ENCODE assay signal across 1 cellular context in the genomic region with DNA sequence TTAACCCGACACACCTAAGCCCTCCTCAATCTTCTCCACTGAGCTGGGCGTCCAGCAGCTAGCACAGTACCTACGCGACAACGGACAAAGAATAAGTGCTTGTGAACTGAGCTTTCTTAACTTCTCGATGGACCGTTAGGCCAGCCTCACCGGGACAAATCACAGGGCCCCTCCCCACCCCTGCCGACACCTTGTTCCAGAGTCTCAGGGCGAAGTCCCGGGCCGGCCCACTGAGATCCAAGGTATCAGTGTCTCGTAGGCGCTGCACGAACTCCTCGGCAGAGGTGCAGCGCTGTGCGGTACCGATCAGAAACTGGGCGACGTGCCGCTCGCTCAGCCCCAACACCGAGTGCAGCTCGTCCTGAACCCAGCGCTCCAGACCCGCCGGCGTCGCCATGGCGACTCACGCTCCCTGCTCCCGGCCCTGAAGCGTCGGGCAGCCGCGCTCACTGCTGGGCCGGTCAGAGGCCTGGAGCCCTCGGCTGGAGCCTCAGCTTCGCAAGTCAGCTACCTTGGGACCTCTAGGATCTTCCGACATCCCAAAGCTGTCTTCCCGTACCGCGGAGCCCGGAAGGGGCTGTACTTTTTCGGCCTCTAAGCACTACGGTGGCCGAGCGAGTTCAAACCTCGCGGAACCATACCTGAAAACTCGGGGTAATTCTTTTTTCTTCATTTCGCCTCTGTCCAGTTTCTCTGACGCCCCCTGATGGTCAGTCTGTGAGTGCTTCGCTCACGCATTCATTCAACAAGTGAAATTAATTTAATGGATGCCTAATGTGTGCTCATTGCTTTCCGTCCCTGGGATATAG.
TF ChIP-seq lines count a peak whose summit lies in the region.

A gene (minus strand): TSS at position 562 of the 809 bp plus-strand sequence. CDS start 165 bp downstream, at position 397.

TF ChIP-seq in K562, 482 proteins besides CTCF, POLR2A, EP300 and RAD21 (continued from another document and continues in another):
- TF ChIP-seq ZFPM2 (CRISPR knock-in tag; IDR thresholded peaks at IDR 0.05) (no peak), CCNT2 (IDR thresholded peaks at IDR 0.05; ENCODE audit: borderline replicate concordance, extremely low read depth, insufficient read length, low read depth, low read length) (peak; percentile 57), RFX5 (IDR thresholded peaks at IDR 0.05; ENCODE audit: low read depth, low read length) (no peak), HMG20A (CRISPR knock-in tag; conservative IDR thresholded peaks at IDR 0.05) (no peak), CBFA2T3 (IDR thresholded peaks at IDR 0.05) (no peak), HDAC2 (IDR thresholded peaks at IDR 0.05) (peak; percentile 83; the same call in 1 of the 2 replicates), EP400 (IDR thresholded peaks at IDR 0.05) (peak; percentile 72), GTF2E2 (tag; IDR thresholded peaks at IDR 0.05) (peak; percentile 62; the same call in 1 of the 2 replicates), ZNF384 (IDR thresholded peaks at IDR 0.05; ENCODE audit: low read depth, low read length) (peak; percentile 89), KDM1A (IDR thresholded peaks at IDR 0.05) (0 out of 4 replicates have a peak, but pooled peaks of 1 of the 2 experiments have one; percentile 18), COPS2 (conservative IDR thresholded peaks at IDR 0.05) (no peak), SIX5 (IDR thresholded peaks at IDR 0.05; ENCODE audit: borderline replicate concordance in 1 of 2, insufficient read depth in 1 of 2, low read depth in 1 of 2, low read length in 2 of 2) (no peak), ZNF121 (CRISPR knock-in tag; conservative IDR thresholded peaks at IDR 0.05) (peak; percentile 30; the same call in 1 of the 2 replicates), SNRNP70 (optimal IDR thresholded peaks at IDR 0.05; ENCODE audit: low read depth, low read length) (no peak), NFIC (IDR thresholded peaks at IDR 0.05) (0 out of 2 replicates have a peak, but pooled peaks have one; percentile 8), ZBED1 (IDR thresholded peaks at IDR 0.05) (no peak), SMAD2 (IDR thresholded peaks at IDR 0.05; ENCODE audit: low read depth, low read length) (no peak), NCOA1 (IDR thresholded peaks at IDR 0.05; ENCODE audit: low read depth) (no peak), RBM39 (optimal IDR thresholded peaks at IDR 0.05; ENCODE audit: low read depth, low read length) (no peak), RAD51 (IDR thresholded peaks at IDR 0.05; ENCODE audit: borderline replicate concordance, low read depth) (0 out of 2 replicates have a peak, but pooled peaks have one; percentile 20), ZNF146 (CRISPR knock-in tag; IDR thresholded peaks at IDR 0.05; ENCODE audit: unreplicated experiment) (no peak), IFI16 (CRISPR knock-in tag; IDR thresholded peaks at IDR 0.05) (0 out of 2 replicates have a peak, but pooled peaks have one; percentile 53), ZC3H4 (CRISPR knock-in tag; IDR thresholded peaks at IDR 0.05; ENCODE audit: borderline replicate concordance) (no peak), ZNF766 (CRISPR knock-in tag; conservative IDR thresholded peaks at IDR 0.05) (no peak), ELF1 (tag; IDR thresholded peaks at IDR 0.05) (peak; percentile 95), ZNF780A (CRISPR knock-in tag; IDR thresholded peaks at IDR 0.05) (no peak), NCOR1 (IDR thresholded peaks at IDR 0.05) (no peak), ESRRB (CRISPR knock-in tag; IDR thresholded peaks at IDR 0.05; ENCODE audit: borderline replicate concordance) (no peak), ZFX (CRISPR knock-in tag; IDR thresholded peaks at IDR 0.05) (peak; percentile 91), ZNF143 (CRISPR knock-in tag; IDR thresholded peaks at IDR 0.05) (peak; percentile 58; the same call in 1 of the 2 replicates), BRD4 (IDR thresholded peaks at IDR 0.05) (no peak), GATAD2A (IDR thresholded peaks at IDR 0.05) (no peak), NCOA6 (IDR thresholded peaks at IDR 0.05) (no peak), HDAC1 (IDR thresholded peaks at IDR 0.05) (peak in 1 of 2 experiments; percentile 93; a peak in 2 of 4 replicates), MYC (IDR thresholded peaks at IDR 0.05; ENCODE audit: low read depth, low read length) (peak; percentile 57; the same call in 1 of the 2 replicates), MYC (CRISPR knock-in tag; IDR thresholded peaks at IDR 0.05; ENCODE audit: borderline replicate concordance, low read depth) (peak; percentile 37; the same call in 1 of the 2 replicates)
- TF ChIP-seq, protein P1, sequence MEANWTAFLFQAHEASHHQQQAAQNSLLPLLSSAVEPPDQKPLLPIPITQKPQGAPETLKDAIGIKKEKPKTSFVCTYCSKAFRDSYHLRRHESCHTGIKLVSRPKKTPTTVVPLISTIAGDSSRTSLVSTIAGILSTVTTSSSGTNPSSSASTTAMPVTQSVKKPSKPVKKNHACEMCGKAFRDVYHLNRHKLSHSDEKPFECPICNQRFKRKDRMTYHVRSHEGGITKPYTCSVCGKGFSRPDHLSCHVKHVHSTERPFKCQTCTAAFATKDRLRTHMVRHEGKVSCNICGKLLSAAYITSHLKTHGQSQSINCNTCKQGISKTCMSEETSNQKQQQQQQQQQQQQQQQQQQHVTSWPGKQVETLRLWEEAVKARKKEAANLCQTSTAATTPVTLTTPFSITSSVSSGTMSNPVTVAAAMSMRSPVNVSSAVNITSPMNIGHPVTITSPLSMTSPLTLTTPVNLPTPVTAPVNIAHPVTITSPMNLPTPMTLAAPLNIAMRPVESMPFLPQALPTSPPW (CRISPR knock-in tag; IDR thresholded peaks at IDR 0.05): no peak; the same call in 1 of the 2 replicates
- TF ChIP-seq, protein P2, sequence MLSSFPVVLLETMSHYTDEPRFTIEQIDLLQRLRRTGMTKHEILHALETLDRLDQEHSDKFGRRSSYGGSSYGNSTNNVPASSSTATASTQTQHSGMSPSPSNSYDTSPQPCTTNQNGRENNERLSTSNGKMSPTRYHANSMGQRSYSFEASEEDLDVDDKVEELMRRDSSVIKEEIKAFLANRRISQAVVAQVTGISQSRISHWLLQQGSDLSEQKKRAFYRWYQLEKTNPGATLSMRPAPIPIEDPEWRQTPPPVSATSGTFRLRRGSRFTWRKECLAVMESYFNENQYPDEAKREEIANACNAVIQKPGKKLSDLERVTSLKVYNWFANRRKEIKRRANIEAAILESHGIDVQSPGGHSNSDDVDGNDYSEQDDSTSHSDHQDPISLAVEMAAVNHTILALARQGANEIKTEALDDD (IDR thresholded peaks at IDR 0.05): no peak
- TF ChIP-seq, protein P3, sequence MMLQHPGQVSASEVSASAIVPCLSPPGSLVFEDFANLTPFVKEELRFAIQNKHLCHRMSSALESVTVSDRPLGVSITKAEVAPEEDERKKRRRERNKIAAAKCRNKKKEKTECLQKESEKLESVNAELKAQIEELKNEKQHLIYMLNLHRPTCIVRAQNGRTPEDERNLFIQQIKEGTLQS (IDR thresholded peaks at IDR 0.05): no peak
- TF ChIP-seq, protein P3 (CRISPR knock-in tag; conservative IDR thresholded peaks at IDR 0.05): peak; percentile 70; the same call in 1 of the 2 replicates
- TF ChIP-seq, protein P4, sequence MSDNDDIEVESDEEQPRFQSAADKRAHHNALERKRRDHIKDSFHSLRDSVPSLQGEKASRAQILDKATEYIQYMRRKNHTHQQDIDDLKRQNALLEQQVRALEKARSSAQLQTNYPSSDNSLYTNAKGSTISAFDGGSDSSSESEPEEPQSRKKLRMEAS (CRISPR knock-in tag; IDR thresholded peaks at IDR 0.05): peak; percentile 83
- TF ChIP-seq, protein P5, sequence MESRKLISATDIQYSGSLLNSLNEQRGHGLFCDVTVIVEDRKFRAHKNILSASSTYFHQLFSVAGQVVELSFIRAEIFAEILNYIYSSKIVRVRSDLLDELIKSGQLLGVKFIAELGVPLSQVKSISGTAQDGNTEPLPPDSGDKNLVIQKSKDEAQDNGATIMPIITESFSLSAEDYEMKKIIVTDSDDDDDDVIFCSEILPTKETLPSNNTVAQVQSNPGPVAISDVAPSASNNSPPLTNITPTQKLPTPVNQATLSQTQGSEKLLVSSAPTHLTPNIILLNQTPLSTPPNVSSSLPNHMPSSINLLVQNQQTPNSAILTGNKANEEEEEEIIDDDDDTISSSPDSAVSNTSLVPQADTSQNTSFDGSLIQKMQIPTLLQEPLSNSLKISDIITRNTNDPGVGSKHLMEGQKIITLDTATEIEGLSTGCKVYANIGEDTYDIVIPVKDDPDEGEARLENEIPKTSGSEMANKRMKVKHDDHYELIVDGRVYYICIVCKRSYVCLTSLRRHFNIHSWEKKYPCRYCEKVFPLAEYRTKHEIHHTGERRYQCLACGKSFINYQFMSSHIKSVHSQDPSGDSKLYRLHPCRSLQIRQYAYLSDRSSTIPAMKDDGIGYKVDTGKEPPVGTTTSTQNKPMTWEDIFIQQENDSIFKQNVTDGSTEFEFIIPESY (CRISPR knock-in tag; IDR thresholded peaks at IDR 0.05): peak; percentile 56
- TF ChIP-seq, protein P6, sequence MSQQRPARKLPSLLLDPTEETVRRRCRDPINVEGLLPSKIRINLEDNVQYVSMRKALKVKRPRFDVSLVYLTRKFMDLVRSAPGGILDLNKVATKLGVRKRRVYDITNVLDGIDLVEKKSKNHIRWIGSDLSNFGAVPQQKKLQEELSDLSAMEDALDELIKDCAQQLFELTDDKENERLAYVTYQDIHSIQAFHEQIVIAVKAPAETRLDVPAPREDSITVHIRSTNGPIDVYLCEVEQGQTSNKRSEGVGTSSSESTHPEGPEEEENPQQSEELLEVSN (IDR thresholded peaks at IDR 0.05; ENCODE audit: borderline replicate concordance in 1 of 2, extremely low read depth in 1 of 2, insufficient read depth in 1 of 2, insufficient read length in 1 of 2, low read depth in 1 of 2, low read length in 1 of 2, poor library complexity in 1 of 2, severe bottlenecking in 1 of 2): peak in 1 of 2 experiments; percentile 17
- TF ChIP-seq, protein P7, sequence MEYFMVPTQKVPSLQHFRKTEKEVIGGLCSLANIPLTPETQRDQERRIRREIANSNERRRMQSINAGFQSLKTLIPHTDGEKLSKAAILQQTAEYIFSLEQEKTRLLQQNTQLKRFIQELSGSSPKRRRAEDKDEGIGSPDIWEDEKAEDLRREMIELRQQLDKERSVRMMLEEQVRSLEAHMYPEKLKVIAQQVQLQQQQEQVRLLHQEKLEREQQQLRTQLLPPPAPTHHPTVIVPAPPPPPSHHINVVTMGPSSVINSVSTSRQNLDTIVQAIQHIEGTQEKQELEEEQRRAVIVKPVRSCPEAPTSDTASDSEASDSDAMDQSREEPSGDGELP (CRISPR knock-in tag; IDR thresholded peaks at IDR 0.05; ENCODE audit: borderline replicate concordance): peak; percentile 72; the same call in 1 of the 2 replicates
- TF ChIP-seq, protein P8, sequence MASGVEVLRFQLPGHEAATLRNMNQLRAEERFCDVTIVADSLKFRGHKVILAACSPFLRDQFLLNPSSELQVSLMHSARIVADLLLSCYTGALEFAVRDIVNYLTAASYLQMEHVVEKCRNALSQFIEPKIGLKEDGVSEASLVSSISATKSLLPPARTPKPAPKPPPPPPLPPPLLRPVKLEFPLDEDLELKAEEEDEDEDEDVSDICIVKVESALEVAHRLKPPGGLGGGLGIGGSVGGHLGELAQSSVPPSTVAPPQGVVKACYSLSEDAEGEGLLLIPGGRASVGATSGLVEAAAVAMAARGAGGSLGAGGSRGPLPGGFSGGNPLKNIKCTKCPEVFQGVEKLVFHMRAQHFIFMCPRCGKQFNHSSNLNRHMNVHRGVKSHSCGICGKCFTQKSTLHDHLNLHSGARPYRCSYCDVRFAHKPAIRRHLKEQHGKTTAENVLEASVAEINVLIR (CRISPR knock-in tag; IDR thresholded peaks at IDR 0.05): no peak
- TF ChIP-seq, protein P9, sequence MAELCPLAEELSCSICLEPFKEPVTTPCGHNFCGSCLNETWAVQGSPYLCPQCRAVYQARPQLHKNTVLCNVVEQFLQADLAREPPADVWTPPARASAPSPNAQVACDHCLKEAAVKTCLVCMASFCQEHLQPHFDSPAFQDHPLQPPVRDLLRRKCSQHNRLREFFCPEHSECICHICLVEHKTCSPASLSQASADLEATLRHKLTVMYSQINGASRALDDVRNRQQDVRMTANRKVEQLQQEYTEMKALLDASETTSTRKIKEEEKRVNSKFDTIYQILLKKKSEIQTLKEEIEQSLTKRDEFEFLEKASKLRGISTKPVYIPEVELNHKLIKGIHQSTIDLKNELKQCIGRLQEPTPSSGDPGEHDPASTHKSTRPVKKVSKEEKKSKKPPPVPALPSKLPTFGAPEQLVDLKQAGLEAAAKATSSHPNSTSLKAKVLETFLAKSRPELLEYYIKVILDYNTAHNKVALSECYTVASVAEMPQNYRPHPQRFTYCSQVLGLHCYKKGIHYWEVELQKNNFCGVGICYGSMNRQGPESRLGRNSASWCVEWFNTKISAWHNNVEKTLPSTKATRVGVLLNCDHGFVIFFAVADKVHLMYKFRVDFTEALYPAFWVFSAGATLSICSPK (IDR thresholded peaks at IDR 0.05; ENCODE audit: borderline replicate concordance): no peak
- TF ChIP-seq, protein P10, sequence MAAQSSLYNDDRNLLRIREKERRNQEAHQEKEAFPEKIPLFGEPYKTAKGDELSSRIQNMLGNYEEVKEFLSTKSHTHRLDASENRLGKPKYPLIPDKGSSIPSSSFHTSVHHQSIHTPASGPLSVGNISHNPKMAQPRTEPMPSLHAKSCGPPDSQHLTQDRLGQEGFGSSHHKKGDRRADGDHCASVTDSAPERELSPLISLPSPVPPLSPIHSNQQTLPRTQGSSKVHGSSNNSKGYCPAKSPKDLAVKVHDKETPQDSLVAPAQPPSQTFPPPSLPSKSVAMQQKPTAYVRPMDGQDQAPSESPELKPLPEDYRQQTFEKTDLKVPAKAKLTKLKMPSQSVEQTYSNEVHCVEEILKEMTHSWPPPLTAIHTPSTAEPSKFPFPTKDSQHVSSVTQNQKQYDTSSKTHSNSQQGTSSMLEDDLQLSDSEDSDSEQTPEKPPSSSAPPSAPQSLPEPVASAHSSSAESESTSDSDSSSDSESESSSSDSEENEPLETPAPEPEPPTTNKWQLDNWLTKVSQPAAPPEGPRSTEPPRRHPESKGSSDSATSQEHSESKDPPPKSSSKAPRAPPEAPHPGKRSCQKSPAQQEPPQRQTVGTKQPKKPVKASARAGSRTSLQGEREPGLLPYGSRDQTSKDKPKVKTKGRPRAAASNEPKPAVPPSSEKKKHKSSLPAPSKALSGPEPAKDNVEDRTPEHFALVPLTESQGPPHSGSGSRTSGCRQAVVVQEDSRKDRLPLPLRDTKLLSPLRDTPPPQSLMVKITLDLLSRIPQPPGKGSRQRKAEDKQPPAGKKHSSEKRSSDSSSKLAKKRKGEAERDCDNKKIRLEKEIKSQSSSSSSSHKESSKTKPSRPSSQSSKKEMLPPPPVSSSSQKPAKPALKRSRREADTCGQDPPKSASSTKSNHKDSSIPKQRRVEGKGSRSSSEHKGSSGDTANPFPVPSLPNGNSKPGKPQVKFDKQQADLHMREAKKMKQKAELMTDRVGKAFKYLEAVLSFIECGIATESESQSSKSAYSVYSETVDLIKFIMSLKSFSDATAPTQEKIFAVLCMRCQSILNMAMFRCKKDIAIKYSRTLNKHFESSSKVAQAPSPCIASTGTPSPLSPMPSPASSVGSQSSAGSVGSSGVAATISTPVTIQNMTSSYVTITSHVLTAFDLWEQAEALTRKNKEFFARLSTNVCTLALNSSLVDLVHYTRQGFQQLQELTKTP (IDR thresholded peaks at IDR 0.05; ENCODE audit: low read depth in 1 of 2, partially characterized antibody in 2 of 2): peak in 1 of 2 experiments; percentile 68
